ENCODE assay signal across 8 cellular contexts in the genomic region with DNA sequence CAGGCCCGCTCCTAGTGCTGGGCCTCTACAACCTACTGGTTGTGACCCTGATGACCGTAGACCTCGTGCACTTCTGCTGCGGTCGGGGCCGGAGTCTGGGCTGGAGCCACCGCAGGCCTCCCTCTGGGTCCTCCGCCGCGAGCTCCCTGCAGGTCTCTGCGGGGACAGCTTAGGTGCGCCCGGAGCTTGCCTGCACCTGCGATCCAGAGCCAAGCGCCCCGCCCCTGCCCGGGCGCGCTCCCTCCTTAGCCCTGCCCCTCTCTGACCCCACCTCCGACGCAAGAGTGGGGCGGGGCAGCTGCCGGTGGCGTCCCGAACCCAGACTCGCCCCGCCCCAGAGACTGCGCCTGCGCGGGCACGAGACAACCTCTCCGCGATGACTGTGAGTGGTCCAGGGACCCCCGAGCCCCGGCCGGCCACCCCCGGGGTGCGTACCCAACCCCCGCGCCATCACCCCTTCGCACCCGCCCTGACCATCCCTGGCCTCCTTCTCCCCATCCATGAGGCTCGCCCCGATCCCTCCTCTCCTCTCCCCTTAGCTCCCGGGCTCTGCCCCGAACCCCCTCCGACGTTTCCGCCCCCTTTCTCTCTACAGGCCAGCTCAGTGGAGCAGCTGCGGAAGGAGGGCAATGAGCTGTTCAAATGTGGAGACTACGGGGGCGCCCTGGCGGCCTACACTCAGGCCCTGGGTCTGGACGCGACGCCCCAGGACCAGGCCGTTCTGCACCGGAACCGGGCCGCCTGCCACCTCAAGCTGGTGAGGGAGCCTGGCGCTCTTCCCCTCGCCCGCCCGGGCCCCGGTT. TPM values are rescaled to one million over a fixed set of nuclear protein-coding genes. Genes with fewer than 3 reads are reported as not detected.
DNase-seq lines count a peak whose midpoint lies in the region; ATAC-seq and TF ChIP-seq lines count a peak whose summit lies in the region.

A gene with protein sequence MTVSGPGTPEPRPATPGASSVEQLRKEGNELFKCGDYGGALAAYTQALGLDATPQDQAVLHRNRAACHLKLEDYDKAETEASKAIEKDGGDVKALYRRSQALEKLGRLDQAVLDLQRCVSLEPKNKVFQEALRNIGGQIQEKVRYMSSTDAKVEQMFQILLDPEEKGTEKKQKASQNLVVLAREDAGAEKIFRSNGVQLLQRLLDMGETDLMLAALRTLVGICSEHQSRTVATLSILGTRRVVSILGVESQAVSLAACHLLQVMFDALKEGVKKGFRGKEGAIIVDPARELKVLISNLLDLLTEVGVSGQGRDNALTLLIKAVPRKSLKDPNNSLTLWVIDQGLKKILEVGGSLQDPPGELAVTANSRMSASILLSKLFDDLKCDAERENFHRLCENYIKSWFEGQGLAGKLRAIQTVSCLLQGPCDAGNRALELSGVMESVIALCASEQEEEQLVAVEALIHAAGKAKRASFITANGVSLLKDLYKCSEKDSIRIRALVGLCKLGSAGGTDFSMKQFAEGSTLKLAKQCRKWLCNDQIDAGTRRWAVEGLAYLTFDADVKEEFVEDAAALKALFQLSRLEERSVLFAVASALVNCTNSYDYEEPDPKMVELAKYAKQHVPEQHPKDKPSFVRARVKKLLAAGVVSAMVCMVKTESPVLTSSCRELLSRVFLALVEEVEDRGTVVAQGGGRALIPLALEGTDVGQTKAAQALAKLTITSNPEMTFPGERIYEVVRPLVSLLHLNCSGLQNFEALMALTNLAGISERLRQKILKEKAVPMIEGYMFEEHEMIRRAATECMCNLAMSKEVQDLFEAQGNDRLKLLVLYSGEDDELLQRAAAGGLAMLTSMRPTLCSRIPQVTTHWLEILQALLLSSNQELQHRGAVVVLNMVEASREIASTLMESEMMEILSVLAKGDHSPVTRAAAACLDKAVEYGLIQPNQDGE (plus strand): TSS at position 337 of the 803 bp plus-strand sequence. CDS start 40 bp downstream, at position 377.

- H3K4me3 Mint-ChIP-seq in nephron progenitor cell = peak within 1 kb of the TSS; percentile 82
- peak within 1 kb of the TSS; percentile 91 for H3K4me3 Mint-ChIP-seq in stimulated activated naive CD8-positive, alpha-beta T cell treated with anti-CD3 and anti-CD28 coated beads, Interleukin-15, amount 100 ng/mL, for 72 hours

- DNase-seq in EH (ENCODE audit: low read depth) = peak; percentile 88
- DNase-seq in H4 (ENCODE audit: low spot score) = peak; percentile 69
- peak; percentile 97 for DNase-seq in LoVo (ENCODE audit: low spot score)
- DNase-seq in RWPE1 (ENCODE audit: low spot score) = peak; percentile 97
- DNase-seq in activated T-helper 9 cell treated with anti-CD3 and anti-CD28 coated beads, Interleukin-2, amount 50 U/mL, for 16 hours (ENCODE audit: low read depth) = peak; percentile 95
- DNase-seq in fibroblast of pulmonary artery (ENCODE audit: low read depth) = peak; percentile 79
- peak; percentile 97 for DNase-seq in nephron progenitor cell
- DNase-seq in stimulated activated naive CD8-positive, alpha-beta T cell treated with anti-CD3 and anti-CD28 coated beads, Interleukin-15, amount 100 ng/mL, for 72 hours = peak; percentile 95 to 97

- peaks cover 15% of the 10 kb centered on the region for H3K27me3 Mint-ChIP-seq in nephron progenitor cell (ENCODE audit: low read depth, poor library complexity)
- no peaks in the 10 kb centered on the region for H3K27me3 Mint-ChIP-seq in stimulated activated naive CD8-positive, alpha-beta T cell treated with anti-CD3 and anti-CD28 coated beads, Interleukin-15, amount 100 ng/mL, for 72 hours

- peak within 1 kb of the TSS; percentile 77 for H3K27ac ChIP-seq in RWPE1

- H3K4me3 ChIP-seq in fibroblast of pulmonary artery (replicated peaks; ENCODE audit: low read depth, low read length) = peak within 1 kb of the TSS; percentile 79

- peaks cover 48% of the 10 kb centered on the region for H3K4me1 Mint-ChIP-seq in nephron progenitor cell
- H3K4me1 Mint-ChIP-seq in stimulated activated naive CD8-positive, alpha-beta T cell treated with anti-CD3 and anti-CD28 coated beads, Interleukin-15, amount 100 ng/mL, for 72 hours = peaks cover 62% of the 10 kb centered on the region

- no peaks in the 10 kb centered on the region for H3K9me3 Mint-ChIP-seq in nephron progenitor cell
- no peaks in the 10 kb centered on the region for H3K9me3 Mint-ChIP-seq in stimulated activated naive CD8-positive, alpha-beta T cell treated with anti-CD3 and anti-CD28 coated beads, Interleukin-15, amount 100 ng/mL, for 72 hours

- POLR2A ChIA-PET in RWPE1 (lab: Yijun Ruan, JAX; ENCODE audit: low non-redundant PET) = interaction anchor here (0.5 to 1.0 kb wide), 3 partner anchors 14 to 1967 kb away, joined by 3 read pairs; no protein-coding TSS in a partner anchor

- H3K36me3 Mint-ChIP-seq in nephron progenitor cell (ENCODE audit: low read depth) = peaks cover 25% of the 10 kb centered on the region

- CTCF ChIA-PET in RWPE1 (lab: Yijun Ruan, JAX) = interaction anchor here (0.6 to 1.4 kb wide), 11 partner anchors 12 to 927 kb away, joined by 3 to 7 read pairs (median 3); no protein-coding TSS in a partner anchor

- no peak within 1 kb of the TSS for H3K27ac Mint-ChIP-seq in nephron progenitor cell
- peak within 1 kb of the TSS; percentile 82 to 96 for H3K27ac Mint-ChIP-seq in stimulated activated naive CD8-positive, alpha-beta T cell treated with anti-CD3 and anti-CD28 coated beads, Interleukin-15, amount 100 ng/mL, for 72 hours

- TF ChIP-seq CTCF in RWPE1 (conservative IDR thresholded peaks at IDR 0.05; ENCODE audit: low read depth) = no peak
- no peak for TF ChIP-seq CTCF in fibroblast of pulmonary artery (IDR thresholded peaks at IDR 0.05; ENCODE audit: low read length, missing control alignments)
- no peak for TF ChIP-seq CTCF in nephron progenitor cell (IDR thresholded peaks at IDR 0.05)

- peak; percentile 79 for ATAC-seq in stimulated activated naive CD8-positive, alpha-beta T cell treated with anti-CD3 and anti-CD28 coated beads, Interleukin-15, amount 100 ng/mL, for 72 hours

RNA-seq across cellular contexts. Expression of the gene that starts here (rescaled TPM):
- total RNA-seq in H4 (2014; rRNA removed; shearing (Covaris generic)) = 34.6 and 35.2 TPM in 2 replicates

Comparison
In these comparisons a context has a peak if more than half of its experiments do, and no peak if none do; other contexts are left out.
1. Peak in every context shown above with its lines: DNase-seq, ATAC-seq, H3K4me3 ChIP-seq and H3K27ac ChIP-seq.